In the genomic region with DNA sequence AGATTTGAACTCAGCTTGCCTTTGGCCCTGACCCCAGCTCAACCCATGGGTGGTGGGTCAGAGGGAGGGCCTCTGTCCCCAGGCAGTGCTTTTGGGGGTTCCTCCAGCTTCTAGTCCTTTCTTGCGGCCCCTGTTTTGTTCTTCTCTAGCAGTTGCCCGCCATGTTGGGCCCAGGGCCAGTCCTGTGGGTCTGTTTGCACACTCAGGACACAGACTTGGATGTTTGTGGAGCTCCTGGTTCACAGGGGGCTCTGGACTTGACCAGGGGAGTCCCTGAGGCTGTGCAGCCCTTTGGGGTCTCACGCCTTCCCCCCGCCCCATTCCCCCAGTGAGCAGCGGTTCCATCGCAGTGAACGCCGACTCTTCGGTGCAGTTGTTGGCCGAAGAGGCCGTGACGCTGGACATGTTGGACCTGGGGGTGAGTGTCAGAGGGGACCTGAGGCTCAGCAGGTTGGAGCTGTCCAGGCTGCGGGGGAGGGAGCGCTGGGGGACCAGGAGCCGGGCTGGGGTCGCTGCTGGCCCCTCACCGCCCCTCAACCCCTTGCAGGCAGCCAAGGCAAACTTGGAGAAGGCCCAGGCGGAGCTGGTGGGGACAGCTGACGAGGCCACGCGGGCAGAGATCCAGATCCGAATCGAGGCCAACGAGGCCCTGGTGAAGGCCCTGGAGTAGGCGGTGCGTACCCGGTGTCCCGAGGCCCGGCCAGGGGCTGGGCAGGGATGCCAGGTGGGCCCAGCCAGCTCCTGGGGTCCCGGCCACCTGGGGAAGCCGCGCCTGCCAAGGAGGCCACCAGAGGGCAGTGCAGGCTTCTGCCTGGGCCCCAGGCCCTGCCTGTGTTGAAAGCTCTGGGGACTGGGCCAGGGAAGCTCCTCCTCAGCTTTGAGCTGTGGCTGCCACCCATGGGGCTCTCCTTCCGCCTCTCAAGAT, we compare ENCODE assay signal across 1 cellular context.
TF ChIP-seq lines count a peak whose summit lies in the region.

No MANE protein-coding gene starts in this region.

TF ChIP-seq in HEK293, 187 proteins besides CTCF, POLR2A, EP300 and RAD21 (continues in another document):
- TF ChIP-seq, protein P1, sequence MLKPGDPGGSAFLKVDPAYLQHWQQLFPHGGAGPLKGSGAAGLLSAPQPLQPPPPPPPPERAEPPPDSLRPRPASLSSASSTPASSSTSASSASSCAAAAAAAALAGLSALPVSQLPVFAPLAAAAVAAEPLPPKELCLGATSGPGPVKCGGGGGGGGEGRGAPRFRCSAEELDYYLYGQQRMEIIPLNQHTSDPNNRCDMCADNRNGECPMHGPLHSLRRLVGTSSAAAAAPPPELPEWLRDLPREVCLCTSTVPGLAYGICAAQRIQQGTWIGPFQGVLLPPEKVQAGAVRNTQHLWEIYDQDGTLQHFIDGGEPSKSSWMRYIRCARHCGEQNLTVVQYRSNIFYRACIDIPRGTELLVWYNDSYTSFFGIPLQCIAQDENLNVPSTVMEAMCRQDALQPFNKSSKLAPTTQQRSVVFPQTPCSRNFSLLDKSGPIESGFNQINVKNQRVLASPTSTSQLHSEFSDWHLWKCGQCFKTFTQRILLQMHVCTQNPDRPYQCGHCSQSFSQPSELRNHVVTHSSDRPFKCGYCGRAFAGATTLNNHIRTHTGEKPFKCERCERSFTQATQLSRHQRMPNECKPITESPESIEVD (tag by site-specific recombination; IDR thresholded peaks at IDR 0.05) = no peak
- TF ChIP-seq ZNF501 (tag by site-specific recombination; IDR thresholded peaks at IDR 0.05) (no peak), ZNF837 (tag by site-specific recombination; IDR thresholded peaks at IDR 0.05) (no peak), SP7 (tag by site-specific recombination; IDR thresholded peaks at IDR 0.05) (peak; percentile 35), SETDB1 (IDR thresholded peaks at IDR 0.05; ENCODE audit: insufficient read length, low read length) (no peak), ZFP69B (tag by site-specific recombination; IDR thresholded peaks at IDR 0.05) (peak; percentile 97), ZNF423 (tag by site-specific recombination; IDR thresholded peaks at IDR 0.05) (0 out of 2 replicates have a peak, but pooled peaks have one; percentile 35), ZNF785 (tag by site-specific recombination; IDR thresholded peaks at IDR 0.05) (no peak), ZNF600 (tag by site-specific recombination; IDR thresholded peaks at IDR 0.05) (peak; percentile 27; the same call in 1 of the 2 replicates), ZNF654 (tag by site-specific recombination; IDR thresholded peaks at IDR 0.05; ENCODE audit: low read depth) (peak; percentile 72), ZNF404 (tag by site-specific recombination; IDR thresholded peaks at IDR 0.05) (no peak), KLF16 (tag by site-specific recombination; IDR thresholded peaks at IDR 0.05) (0 out of 2 replicates have a peak, but pooled peaks have one; percentile 41), ZNF140 (tag by site-specific recombination; IDR thresholded peaks at IDR 0.05) (no peak), ZXDB (tag by site-specific recombination; IDR thresholded peaks at IDR 0.05) (peak; percentile 23; the same call in 1 of the 2 replicates), OSR2 (tag by site-specific recombination; IDR thresholded peaks at IDR 0.05) (0 out of 2 replicates have a peak, but pooled peaks have one; percentile 8), ZNF394 (tag by site-specific recombination; IDR thresholded peaks at IDR 0.05; ENCODE audit: borderline replicate concordance) (0 out of 2 replicates have a peak, but pooled peaks have one; percentile 18), ZEB2 (tag by site-specific recombination; IDR thresholded peaks at IDR 0.05) (peak; percentile 75), ZNF629 (tag by site-specific recombination; IDR thresholded peaks at IDR 0.05) (peak; percentile 40; the same call in 1 of the 2 replicates), BCL11A (tag by site-specific recombination; IDR thresholded peaks at IDR 0.05; ENCODE audit: low read depth) (peak; percentile 18; the same call in 1 of the 2 replicates), ZSCAN30 (tag by site-specific recombination; IDR thresholded peaks at IDR 0.05) (peak; percentile 61), ZBTB8A (tag by site-specific recombination; IDR thresholded peaks at IDR 0.05) (peak; percentile 56), ZBTB7A (tag by site-specific recombination; IDR thresholded peaks at IDR 0.05; ENCODE audit: low read depth) (peak; percentile 64; the same call in 1 of the 2 replicates), ZNF776 (tag by site-specific recombination; IDR thresholded peaks at IDR 0.05; ENCODE audit: borderline replicate concordance) (no peak), KLF8 (tag by site-specific recombination; IDR thresholded peaks at IDR 0.05) (peak; percentile 66), IKZF3 (tag by site-specific recombination; IDR thresholded peaks at IDR 0.05) (peak; percentile 55; the same call in 1 of the 2 replicates), ZNF660 (tag by site-specific recombination; IDR thresholded peaks at IDR 0.05) (0 out of 2 replicates have a peak, but pooled peaks have one; percentile 64), ZNF561 (tag by site-specific recombination; IDR thresholded peaks at IDR 0.05; ENCODE audit: borderline replicate concordance) (peak; percentile 41; the same call in 1 of the 2 replicates), ZNF664 (tag by site-specific recombination; IDR thresholded peaks at IDR 0.05) (no peak), GLIS2 (tag by site-specific recombination; IDR thresholded peaks at IDR 0.05) (peak; percentile 51; the same call in 1 of the 2 replicates), ZNF2 (tag by site-specific recombination; IDR thresholded peaks at IDR 0.05) (peak; percentile 58; the same call in 1 of the 2 replicates), ZNF391 (tag by site-specific recombination; IDR thresholded peaks at IDR 0.05; ENCODE audit: borderline replicate concordance, low read depth) (0 out of 2 replicates have a peak, but pooled peaks have one; percentile 14), KLF9 (tag by site-specific recombination; IDR thresholded peaks at IDR 0.05; ENCODE audit: low read depth) (no peak), ZBTB48 (tag by site-specific recombination; IDR thresholded peaks at IDR 0.05) (peak; percentile 43; the same call in 1 of the 2 replicates), ZFHX2 (tag by site-specific recombination; conservative IDR thresholded peaks at IDR 0.05) (no peak)
- TF ChIP-seq, protein P2, sequence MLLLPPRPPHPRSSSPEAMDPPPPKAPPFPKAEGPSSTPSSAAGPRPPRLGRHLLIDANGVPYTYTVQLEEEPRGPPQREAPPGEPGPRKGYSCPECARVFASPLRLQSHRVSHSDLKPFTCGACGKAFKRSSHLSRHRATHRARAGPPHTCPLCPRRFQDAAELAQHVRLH (tag by site-specific recombination; IDR thresholded peaks at IDR 0.05) = no peak
- TF ChIP-seq, protein P3, sequence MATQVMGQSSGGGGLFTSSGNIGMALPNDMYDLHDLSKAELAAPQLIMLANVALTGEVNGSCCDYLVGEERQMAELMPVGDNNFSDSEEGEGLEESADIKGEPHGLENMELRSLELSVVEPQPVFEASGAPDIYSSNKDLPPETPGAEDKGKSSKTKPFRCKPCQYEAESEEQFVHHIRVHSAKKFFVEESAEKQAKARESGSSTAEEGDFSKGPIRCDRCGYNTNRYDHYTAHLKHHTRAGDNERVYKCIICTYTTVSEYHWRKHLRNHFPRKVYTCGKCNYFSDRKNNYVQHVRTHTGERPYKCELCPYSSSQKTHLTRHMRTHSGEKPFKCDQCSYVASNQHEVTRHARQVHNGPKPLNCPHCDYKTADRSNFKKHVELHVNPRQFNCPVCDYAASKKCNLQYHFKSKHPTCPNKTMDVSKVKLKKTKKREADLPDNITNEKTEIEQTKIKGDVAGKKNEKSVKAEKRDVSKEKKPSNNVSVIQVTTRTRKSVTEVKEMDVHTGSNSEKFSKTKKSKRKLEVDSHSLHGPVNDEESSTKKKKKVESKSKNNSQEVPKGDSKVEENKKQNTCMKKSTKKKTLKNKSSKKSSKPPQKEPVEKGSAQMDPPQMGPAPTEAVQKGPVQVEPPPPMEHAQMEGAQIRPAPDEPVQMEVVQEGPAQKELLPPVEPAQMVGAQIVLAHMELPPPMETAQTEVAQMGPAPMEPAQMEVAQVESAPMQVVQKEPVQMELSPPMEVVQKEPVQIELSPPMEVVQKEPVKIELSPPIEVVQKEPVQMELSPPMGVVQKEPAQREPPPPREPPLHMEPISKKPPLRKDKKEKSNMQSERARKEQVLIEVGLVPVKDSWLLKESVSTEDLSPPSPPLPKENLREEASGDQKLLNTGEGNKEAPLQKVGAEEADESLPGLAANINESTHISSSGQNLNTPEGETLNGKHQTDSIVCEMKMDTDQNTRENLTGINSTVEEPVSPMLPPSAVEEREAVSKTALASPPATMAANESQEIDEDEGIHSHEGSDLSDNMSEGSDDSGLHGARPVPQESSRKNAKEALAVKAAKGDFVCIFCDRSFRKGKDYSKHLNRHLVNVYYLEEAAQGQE (tag by site-specific recombination; IDR thresholded peaks at IDR 0.05) = 0 out of 2 replicates have a peak, but pooled peaks have one; percentile 7
- TF ChIP-seq, protein P4, sequence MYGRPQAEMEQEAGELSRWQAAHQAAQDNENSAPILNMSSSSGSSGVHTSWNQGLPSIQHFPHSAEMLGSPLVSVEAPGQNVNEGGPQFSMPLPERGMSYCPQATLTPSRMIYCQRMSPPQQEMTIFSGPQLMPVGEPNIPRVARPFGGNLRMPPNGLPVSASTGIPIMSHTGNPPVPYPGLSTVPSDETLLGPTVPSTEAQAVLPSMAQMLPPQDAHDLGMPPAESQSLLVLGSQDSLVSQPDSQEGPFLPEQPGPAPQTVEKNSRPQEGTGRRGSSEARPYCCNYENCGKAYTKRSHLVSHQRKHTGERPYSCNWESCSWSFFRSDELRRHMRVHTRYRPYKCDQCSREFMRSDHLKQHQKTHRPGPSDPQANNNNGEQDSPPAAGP (tag by site-specific recombination; IDR thresholded peaks at IDR 0.05) = peak; percentile 65; the same call in 1 of the 2 replicates
- TF ChIP-seq, protein P5, sequence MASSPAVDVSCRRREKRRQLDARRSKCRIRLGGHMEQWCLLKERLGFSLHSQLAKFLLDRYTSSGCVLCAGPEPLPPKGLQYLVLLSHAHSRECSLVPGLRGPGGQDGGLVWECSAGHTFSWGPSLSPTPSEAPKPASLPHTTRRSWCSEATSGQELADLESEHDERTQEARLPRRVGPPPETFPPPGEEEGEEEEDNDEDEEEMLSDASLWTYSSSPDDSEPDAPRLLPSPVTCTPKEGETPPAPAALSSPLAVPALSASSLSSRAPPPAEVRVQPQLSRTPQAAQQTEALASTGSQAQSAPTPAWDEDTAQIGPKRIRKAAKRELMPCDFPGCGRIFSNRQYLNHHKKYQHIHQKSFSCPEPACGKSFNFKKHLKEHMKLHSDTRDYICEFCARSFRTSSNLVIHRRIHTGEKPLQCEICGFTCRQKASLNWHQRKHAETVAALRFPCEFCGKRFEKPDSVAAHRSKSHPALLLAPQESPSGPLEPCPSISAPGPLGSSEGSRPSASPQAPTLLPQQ (tag by site-specific recombination; IDR thresholded peaks at IDR 0.05) = peak; percentile 97
- TF ChIP-seq, protein P6, sequence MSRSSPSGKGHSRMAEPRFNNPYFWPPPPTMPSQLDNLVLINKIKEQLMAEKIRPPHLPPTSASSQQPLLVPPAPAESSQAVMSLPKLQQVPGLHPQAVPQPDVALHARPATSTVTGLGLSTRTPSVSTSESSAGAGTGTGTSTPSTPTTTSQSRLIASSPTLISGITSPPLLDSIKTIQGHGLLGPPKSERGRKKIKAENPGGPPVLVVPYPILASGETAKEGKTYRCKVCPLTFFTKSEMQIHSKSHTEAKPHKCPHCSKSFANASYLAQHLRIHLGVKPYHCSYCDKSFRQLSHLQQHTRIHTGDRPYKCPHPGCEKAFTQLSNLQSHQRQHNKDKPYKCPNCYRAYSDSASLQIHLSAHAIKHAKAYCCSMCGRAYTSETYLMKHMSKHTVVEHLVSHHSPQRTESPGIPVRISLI (tag by site-specific recombination; IDR thresholded peaks at IDR 0.05) = no peak
- TF ChIP-seq, protein P7, sequence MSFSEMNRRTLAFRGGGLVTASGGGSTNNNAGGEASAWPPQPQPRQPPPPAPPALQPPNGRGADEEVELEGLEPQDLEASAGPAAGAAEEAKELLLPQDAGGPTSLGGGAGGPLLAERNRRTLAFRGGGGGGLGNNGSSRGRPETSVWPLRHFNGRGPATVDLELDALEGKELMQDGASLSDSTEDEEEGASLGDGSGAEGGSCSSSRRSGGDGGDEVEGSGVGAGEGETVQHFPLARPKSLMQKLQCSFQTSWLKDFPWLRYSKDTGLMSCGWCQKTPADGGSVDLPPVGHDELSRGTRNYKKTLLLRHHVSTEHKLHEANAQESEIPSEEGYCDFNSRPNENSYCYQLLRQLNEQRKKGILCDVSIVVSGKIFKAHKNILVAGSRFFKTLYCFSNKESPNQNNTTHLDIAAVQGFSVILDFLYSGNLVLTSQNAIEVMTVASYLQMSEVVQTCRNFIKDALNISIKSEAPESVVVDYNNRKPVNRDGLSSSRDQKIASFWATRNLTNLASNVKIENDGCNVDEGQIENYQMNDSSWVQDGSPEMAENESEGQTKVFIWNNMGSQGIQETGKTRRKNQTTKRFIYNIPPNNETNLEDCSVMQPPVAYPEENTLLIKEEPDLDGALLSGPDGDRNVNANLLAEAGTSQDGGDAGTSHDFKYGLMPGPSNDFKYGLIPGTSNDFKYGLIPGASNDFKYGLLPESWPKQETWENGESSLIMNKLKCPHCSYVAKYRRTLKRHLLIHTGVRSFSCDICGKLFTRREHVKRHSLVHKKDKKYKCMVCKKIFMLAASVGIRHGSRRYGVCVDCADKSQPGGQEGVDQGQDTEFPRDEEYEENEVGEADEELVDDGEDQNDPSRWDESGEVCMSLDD (tag by site-specific recombination; IDR thresholded peaks at IDR 0.05) = peak; percentile 44
- TF ChIP-seq, protein P8, sequence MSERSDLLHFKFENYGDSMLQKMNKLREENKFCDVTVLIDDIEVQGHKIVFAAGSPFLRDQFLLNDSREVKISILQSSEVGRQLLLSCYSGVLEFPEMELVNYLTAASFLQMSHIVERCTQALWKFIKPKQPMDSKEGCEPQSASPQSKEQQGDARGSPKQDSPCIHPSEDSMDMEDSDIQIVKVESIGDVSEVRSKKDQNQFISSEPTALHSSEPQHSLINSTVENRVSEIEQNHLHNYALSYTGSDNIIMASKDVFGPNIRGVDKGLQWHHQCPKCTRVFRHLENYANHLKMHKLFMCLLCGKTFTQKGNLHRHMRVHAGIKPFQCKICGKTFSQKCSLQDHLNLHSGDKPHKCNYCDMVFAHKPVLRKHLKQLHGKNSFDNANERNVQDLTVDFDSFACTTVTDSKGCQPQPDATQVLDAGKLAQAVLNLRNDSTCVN (tag by site-specific recombination; optimal IDR thresholded peaks at IDR 0.05) = peak; percentile 23
- TF ChIP-seq, protein P9, sequence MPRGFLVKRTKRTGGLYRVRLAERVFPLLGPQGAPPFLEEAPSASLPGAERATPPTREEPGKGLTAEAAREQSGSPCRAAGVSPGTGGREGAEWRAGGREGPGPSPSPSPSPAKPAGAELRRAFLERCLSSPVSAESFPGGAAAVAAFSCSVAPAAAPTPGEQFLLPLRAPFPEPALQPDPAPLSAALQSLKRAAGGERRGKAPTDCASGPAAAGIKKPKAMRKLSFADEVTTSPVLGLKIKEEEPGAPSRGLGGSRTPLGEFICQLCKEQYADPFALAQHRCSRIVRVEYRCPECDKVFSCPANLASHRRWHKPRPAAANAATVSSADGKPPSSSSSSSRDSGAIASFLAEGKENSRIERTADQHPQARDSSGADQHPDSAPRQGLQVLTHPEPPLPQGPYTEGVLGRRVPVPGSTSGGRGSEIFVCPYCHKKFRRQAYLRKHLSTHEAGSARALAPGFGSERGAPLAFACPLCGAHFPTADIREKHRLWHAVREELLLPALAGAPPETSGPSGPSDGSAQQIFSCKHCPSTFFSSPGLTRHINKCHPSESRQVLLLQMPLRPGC (tag by site-specific recombination; IDR thresholded peaks at IDR 0.05) = 0 out of 2 replicates have a peak, but pooled peaks have one; percentile 22
